In the genomic region with DNA sequence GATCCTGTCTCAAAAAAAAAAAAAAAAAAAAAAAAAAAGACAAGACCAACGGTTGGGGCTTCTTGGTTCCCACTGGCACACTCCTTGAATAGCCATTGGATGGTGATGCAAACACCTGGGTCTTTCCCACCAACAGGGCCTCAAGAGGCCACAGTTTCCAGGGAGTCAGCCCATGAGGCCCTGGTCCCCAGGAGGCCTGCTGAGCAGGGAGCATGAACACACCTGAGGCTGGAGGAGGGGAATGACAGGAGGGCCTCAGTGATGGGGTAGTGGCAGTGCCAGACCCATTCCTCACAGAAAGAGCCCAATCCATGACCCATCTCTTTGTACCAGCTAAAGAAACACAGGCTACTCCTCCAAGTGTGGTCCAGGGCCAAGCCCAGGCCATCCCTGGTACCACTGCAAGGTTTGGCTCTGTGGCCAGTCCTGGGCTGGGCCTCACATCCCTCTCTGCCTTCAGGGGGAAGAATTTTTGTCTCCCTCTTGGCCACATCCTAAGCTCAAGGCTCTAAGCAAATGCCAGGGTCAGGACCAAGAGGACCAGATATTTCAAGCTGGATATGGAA, we compare ENCODE assay signal across 24 cellular contexts. TPM values are rescaled to one million over a fixed set of nuclear protein-coding genes. Genes with fewer than 3 reads are reported as not detected.
DNase-seq lines count a peak whose midpoint lies in the region; ATAC-seq, FAIRE-seq and TF ChIP-seq lines count a peak whose summit lies in the region.
"Had no signal": no experiment of that assay in that cellular context is flagged by ENCODE, and none has a peak within 500 bp of the region (broad histone marks: within the 10 kb centered on the region; RNA-seq: fewer than 3 reads in every experiment).

No MANE protein-coding gene starts in this region.

- no peaks in the 10 kb centered on the region for H3K27me3 Mint-ChIP-seq in activated T-helper 1 cell treated with anti-CD3 and anti-CD28 coated beads, Interleukin-12 subunit alpha, Interleukin-12 subunit beta, Interleukin-2, Interleukin-4 antibody, amounts not matched to agents 30 ng/mL and 10 ng/mL and 1 ng/mL, durations not matched to agents 14 hours and 24 hours and 36 hours (ENCODE audit: insufficient read depth)
- H3K27me3 Mint-ChIP-seq: activated naive CD8-positive, alpha-beta T cell; activated T-helper 17 cell treated with anti-CD3 and anti-CD28 coated beads, Interleukin-2, amount 50 U/mL, for 72 hours had no signal

- no peak for FAIRE-seq in keratinocyte (lab: Jason Lieb, UNC)
- FAIRE-seq: urothelium cell line had no signal

- no peak overlapping the region for H3K9ac ChIP-seq in keratinocyte (ENCODE audit: control insufficient read depth, extremely low read depth, insufficient read depth, low read length)

- H4K20me1 ChIP-seq in keratinocyte (ENCODE audit: control insufficient read depth, extremely low read depth, insufficient read depth, low read length) (no peaks in the 10 kb centered on the region), osteoblast (ENCODE audit: insufficient read depth, low read length) (no peaks in the 10 kb centered on the region)

- no peak overlapping the region for H2AFZ ChIP-seq in keratinocyte (ENCODE audit: control insufficient read depth, low read length)
- no peak overlapping the region for H2AFZ ChIP-seq in osteoblast (ENCODE audit: low read length)

- H3K9me3 Mint-ChIP-seq in activated T-helper 1 cell treated with anti-CD3 and anti-CD28 coated beads, Interleukin-12 subunit alpha, Interleukin-12 subunit beta, Interleukin-2, Interleukin-4 antibody, amounts not matched to agents 30 ng/mL and 10 ng/mL and 1 ng/mL, durations not matched to agents 14 hours and 24 hours and 36 hours = no peaks in the 10 kb centered on the region
- H3K9me3 Mint-ChIP-seq in activated naive CD4-positive, alpha-beta T cell treated with anti-CD3 and anti-CD28 coated beads, Interleukin-2, amount 50 U/mL, for 72 hours = no peaks in the 10 kb centered on the region
- H3K9me3 Mint-ChIP-seq: activated T-helper 17 cell treated with anti-CD3 and anti-CD28 coated beads, Interleukin-2, amount 50 U/mL, for 72 hours; GM23338; nephron had no signal

- no peaks in the 10 kb centered on the region for H3K9me1 ChIP-seq in keratinocyte (ENCODE audit: control insufficient read depth, extremely low read depth, insufficient read depth, low read length)

- DNase-seq in left cardiac atrium = peak; percentile 6
- DNase-seq in right atrium auricular region (ENCODE audit: low spot score) = no peak
- no peak for DNase-seq in keratinocyte (ENCODE audit: low read depth, low spot score)
- DNase-seq in osteoblast (ENCODE audit: insufficient read length, low spot score, missing footprints) = peak; percentile 19
- DNase-seq in NCI-H2227 (lab: John Stamatoyannopoulos, UW; ENCODE audit: unreplicated experiment) = no peak
- DNase-seq in activated T-helper 1 cell treated with anti-CD3 and anti-CD28 coated beads, Interleukin-12 subunit alpha, Interleukin-12 subunit beta, Interleukin-2, Interleukin-4 antibody, amounts not matched to agents 30 ng/mL and 10 ng/mL and 1 ng/mL, durations not matched to agents 14 hours and 24 hours and 36 hours (ENCODE audit: low spot score) = no peak
- no peak for DNase-seq in activated naive CD4-positive, alpha-beta T cell treated with anti-CD3 and anti-CD28 coated beads, Interleukin-2, amount 50 U/mL, for 72 hours (ENCODE audit: low spot score in 2 of 2)
- no peak for DNase-seq in GF-D8 (lab: John Stamatoyannopoulos, UW)
- DNase-seq: C1 segment of cervical spinal cord; cerebellar nuclear complex; DND-41; heart right ventricle; KG1; left ventricle myocardium inferior; NCI-H1436 treated with DMSO at 0.1 percent for 48 hours; NCI-H2107; NK-92 treated with Interleukin-12 subunit alpha and Interleukin-12 subunit beta, amount 100 ng/mL, for 24 hours had no signal

- H3K9me3 ChIP-seq in right atrium auricular region = no peaks in the 10 kb centered on the region
- H3K9me3 ChIP-seq in keratinocyte (ENCODE audit: control insufficient read depth, low read depth, low read length) = no peaks in the 10 kb centered on the region
- no peaks in the 10 kb centered on the region for H3K9me3 ChIP-seq in osteoblast (ENCODE audit: low read depth, low read length)
- H3K9me3 ChIP-seq: Caco-2, heart right ventricle, left ventricle myocardium inferior, mucosa of descending colon had no signal

- no peak overlapping the region for H3K4me3 Mint-ChIP-seq in activated T-helper 1 cell treated with anti-CD3 and anti-CD28 coated beads, Interleukin-12 subunit alpha, Interleukin-12 subunit beta, Interleukin-2, Interleukin-4 antibody, amounts not matched to agents 30 ng/mL and 10 ng/mL and 1 ng/mL, durations not matched to agents 14 hours and 24 hours and 36 hours
- H3K4me3 Mint-ChIP-seq: activated naive CD8-positive, alpha-beta T cell; activated T-helper 17 cell treated with anti-CD3 and anti-CD28 coated beads, Interleukin-2, amount 50 U/mL, for 72 hours; GM23338; nephron had no signal

- no peak overlapping the region for H3K4me2 ChIP-seq in keratinocyte (ENCODE audit: control insufficient read depth, extremely low read depth, insufficient read depth, low read depth, low read length)
- no peak overlapping the region for H3K4me2 ChIP-seq in osteoblast (ENCODE audit: insufficient read depth, low read length)

- TF ChIP-seq CTCF in right atrium auricular region (IDR thresholded peaks at IDR 0.05) (no peak), keratinocyte (optimal IDR thresholded peaks at IDR 0.05 in 1 of 3, IDR thresholded peaks at IDR 0.05 in 1 of 3, conservative IDR thresholded peaks at IDR 0.05 in 1 of 3; ENCODE audit: extremely low read depth in 1 of 3, insufficient read depth in 2 of 3, low read length in 3 of 3) (no peak), osteoblast (IDR thresholded peaks at IDR 0.05; ENCODE audit: extremely low read depth, low read depth, low read length) (no peak)

- no peak overlapping the region for H3K27ac Mint-ChIP-seq in activated T-helper 1 cell treated with anti-CD3 and anti-CD28 coated beads, Interleukin-12 subunit alpha, Interleukin-12 subunit beta, Interleukin-2, Interleukin-4 antibody, amounts not matched to agents 30 ng/mL and 10 ng/mL and 1 ng/mL, durations not matched to agents 14 hours and 24 hours and 36 hours
- peak overlapping the region in 1 of 2 donors; percentile 29 for H3K27ac Mint-ChIP-seq in activated naive CD4-positive, alpha-beta T cell treated with anti-CD3 and anti-CD28 coated beads, Interleukin-2, amount 50 U/mL, for 72 hours
- H3K27ac Mint-ChIP-seq: activated T-helper 17 cell treated with anti-CD3 and anti-CD28 coated beads, Interleukin-2, amount 50 U/mL, for 72 hours; GM23338; nephron had no signal

- H3K27ac ChIP-seq in right atrium auricular region (no peak overlapping the region), keratinocyte (ENCODE audit: control insufficient read depth, insufficient read depth, low read length) (peak overlapping the region; percentile 31), osteoblast (ENCODE audit: low read depth, low read length) (no peak overlapping the region)

- intact Hi-C loops in left cardiac atrium (cut with DNase I) = no loop called here
- intact Hi-C loops in activated T-helper 1 cell treated with anti-CD3 and anti-CD28 coated beads, Interleukin-12 subunit alpha, Interleukin-12 subunit beta, Interleukin-2, Interleukin-4 antibody, amounts not matched to agents 30 ng/mL and 10 ng/mL and 1 ng/mL, durations not matched to agents 14 hours and 24 hours and 36 hours (cut with micrococcal nuclease) = no loop called here

- dilution Hi-C loops in keratinocyte (cut with MboI; ENCODE audit: extremely low pct_ligation_motif_present, low sequenced_read_pairs) = no loop called here

- H3K36me3 Mint-ChIP-seq in activated T-helper 1 cell treated with anti-CD3 and anti-CD28 coated beads, Interleukin-12 subunit alpha, Interleukin-12 subunit beta, Interleukin-2, Interleukin-4 antibody, amounts not matched to agents 30 ng/mL and 10 ng/mL and 1 ng/mL, durations not matched to agents 14 hours and 24 hours and 36 hours (ENCODE audit: low read depth) = peaks cover 6% of the 10 kb centered on the region
- H3K36me3 Mint-ChIP-seq in activated naive CD4-positive, alpha-beta T cell treated with anti-CD3 and anti-CD28 coated beads, Interleukin-2, amount 50 U/mL, for 72 hours = no peaks in the 10 kb centered on the region
- H3K36me3 Mint-ChIP-seq: activated naive CD8-positive, alpha-beta T cell had no signal

- H3K4me3 ChIP-seq in right atrium auricular region (no peak overlapping the region), keratinocyte (ENCODE audit: control insufficient read depth in 2 of 3, extremely low read depth in 1 of 3, insufficient read depth in 2 of 3, low read depth in 1 of 3, low read length in 3 of 3) (no peak overlapping the region), osteoblast (ENCODE audit: insufficient read depth, low read length) (no peak overlapping the region)
- H3K4me3 ChIP-seq: GM23338, heart right ventricle, left ventricle myocardium inferior, mucosa of descending colon had no signal

- H3K79me2 ChIP-seq in keratinocyte (ENCODE audit: control insufficient read depth, insufficient read depth, low read length) = no peaks in the 10 kb centered on the region
- no peaks in the 10 kb centered on the region for H3K79me2 ChIP-seq in osteoblast (ENCODE audit: insufficient read depth, low read length)

- H3K4me1 Mint-ChIP-seq in activated T-helper 1 cell treated with anti-CD3 and anti-CD28 coated beads, Interleukin-12 subunit alpha, Interleukin-12 subunit beta, Interleukin-2, Interleukin-4 antibody, amounts not matched to agents 30 ng/mL and 10 ng/mL and 1 ng/mL, durations not matched to agents 14 hours and 24 hours and 36 hours (ENCODE audit: low read depth) = peaks cover 8% of the 10 kb centered on the region

- H3K36me3 ChIP-seq in right atrium auricular region (peaks cover 11% of the 10 kb centered on the region), keratinocyte (ENCODE audit: control insufficient read depth in 2 of 2, extremely low read depth in 1 of 2, insufficient read depth in 2 of 2, low read length in 2 of 2) (peaks cover 0 to 1% of the 10 kb centered on the region in 2 experiments), osteoblast (ENCODE audit: insufficient read depth, low read length) (peaks cover 5% of the 10 kb centered on the region)

- H3K27me3 ChIP-seq in right atrium auricular region (no peaks in the 10 kb centered on the region), keratinocyte (ENCODE audit: control insufficient read depth, extremely low read depth, insufficient read depth, low read length) (no peaks in the 10 kb centered on the region), osteoblast (ENCODE audit: insufficient read depth, low read length) (no peaks in the 10 kb centered on the region)
- H3K27me3 ChIP-seq: heart right ventricle had no signal

- ATAC-seq in left cardiac atrium = no peak
- no peak for ATAC-seq in activated naive CD4-positive, alpha-beta T cell treated with anti-CD3 and anti-CD28 coated beads, Interleukin-2, amount 50 U/mL, for 72 hours
- ATAC-seq: activated T-helper 17 cell treated with anti-CD3 and anti-CD28 coated beads, Interleukin-2, amount 50 U/mL, for 72 hours; GM23338; mucosa of descending colon had no signal

- peaks cover 0 to 13% of the 10 kb centered on the region in 2 donors for H3K4me1 ChIP-seq in right atrium auricular region
- H3K4me1 ChIP-seq in keratinocyte (ENCODE audit: control insufficient read depth, extremely low read depth, insufficient read depth, low read length) = peaks cover 51% of the 10 kb centered on the region
- H3K4me1 ChIP-seq in osteoblast (ENCODE audit: insufficient read depth, low read length) = peaks cover 4% of the 10 kb centered on the region
- H3K4me1 ChIP-seq: Caco-2 had no signal

RNA-seq across cellular contexts. Expression of gene ARL2BP, which starts 13.9 kb away (rescaled TPM):
- total RNA-seq in left cardiac atrium = 10 to 100 TPM; 52.3 to 60.3 TPM
- total RNA-seq in right atrium auricular region = 10 to 100 TPM; 56.4 to 80.4 TPM
- polyA plus RNA-seq in keratinocyte = 55.2 to 107 TPM (median 98.0 TPM) in 3 replicates
- polyA plus RNA-seq in keratinocyte (2011; ENCODE audit: low read depth) = 37.9 TPM
- polyA plus RNA-seq in keratinocyte (2011; cell fraction: cytosol; rRNA removed) = 80.7 and 116 TPM in 2 replicates
- polyA plus RNA-seq in keratinocyte (2011; cell fraction: nucleus; rRNA removed) = 34.7 and 35.5 TPM in 2 replicates
- polyA plus RNA-seq in keratinocyte (2012; ENCODE audit: low replicate concordance) = 41.8 and 65.4 TPM in 2 replicates
- 42.4 to 71.7 TPM (median 60.0 TPM) in 3 replicates for polyA minus RNA-seq in keratinocyte
- 66.4 TPM for polyA minus RNA-seq in keratinocyte (2011; cell fraction: cytosol; rRNA and poly(A)+ RNA removed)
- 14.6 and 25.1 TPM in 2 replicates for polyA minus RNA-seq in keratinocyte (2011; cell fraction: nucleus; rRNA and poly(A)+ RNA removed)
- 85.8 and 88.4 TPM in 2 replicates for total RNA-seq in osteoblast
- total RNA-seq in activated T-helper 1 cell treated with anti-CD3 and anti-CD28 coated beads, Interleukin-12 subunit alpha, Interleukin-12 subunit beta, Interleukin-2, Interleukin-4 antibody, amounts not matched to agents 30 ng/mL and 10 ng/mL and 1 ng/mL, durations not matched to agents 14 hours and 24 hours and 36 hours = 29.1 and 29.7 TPM in 2 replicates
- 10 to 100 TPM; 14.7 to 20.7 TPM for total RNA-seq in activated naive CD4-positive, alpha-beta T cell treated with anti-CD3 and anti-CD28 coated beads, Interleukin-2, amount 50 U/mL, for 72 hours

RNA-seq across cellular contexts. Expression of gene PLLP, which starts 25.5 kb away (rescaled TPM):
- total RNA-seq in left cardiac atrium = 1 to 10 TPM; 5.0 to 8.2 TPM
- 10 to 100 TPM; 14.4 to 22.4 TPM for total RNA-seq in right atrium auricular region
- polyA plus RNA-seq in keratinocyte = 8.7 to 15.4 TPM (median 13.1 TPM) in 3 replicates
- polyA plus RNA-seq in keratinocyte (2011; ENCODE audit: low read depth) = 2.0 TPM
- 7.6 and 10.6 TPM in 2 replicates for polyA plus RNA-seq in keratinocyte (2011; cell fraction: cytosol; rRNA removed)
- 5.4 and 8.0 TPM in 2 replicates for polyA plus RNA-seq in keratinocyte (2011; cell fraction: nucleus; rRNA removed)
- polyA plus RNA-seq in keratinocyte (2012; ENCODE audit: low replicate concordance) = 5.8 and 10.7 TPM in 2 replicates
- polyA minus RNA-seq in keratinocyte = 8.3 to 14.0 TPM (median 14.0 TPM) in 3 replicates
- 9.0 TPM for polyA minus RNA-seq in keratinocyte (2011; cell fraction: cytosol; rRNA and poly(A)+ RNA removed)
- polyA minus RNA-seq in keratinocyte (2011; cell fraction: nucleus; rRNA and poly(A)+ RNA removed) = 2.8 and 7.2 TPM in 2 replicates
- under 0.01 TPM in 2 replicates for total RNA-seq in osteoblast
- total RNA-seq in activated T-helper 1 cell treated with anti-CD3 and anti-CD28 coated beads, Interleukin-12 subunit alpha, Interleukin-12 subunit beta, Interleukin-2, Interleukin-4 antibody, amounts not matched to agents 30 ng/mL and 10 ng/mL and 1 ng/mL, durations not matched to agents 14 hours and 24 hours and 36 hours = 0.26 TPM in 1 of 2 replicates, not detected in the other
- under 1 TPM; 0.35 to 0.43 TPM for total RNA-seq in activated naive CD4-positive, alpha-beta T cell treated with anti-CD3 and anti-CD28 coated beads, Interleukin-2, amount 50 U/mL, for 72 hours
- total RNA-seq: activated T-helper 17 cell treated with anti-CD3 and anti-CD28 coated beads, Interleukin-2, amount 50 U/mL, for 72 hours had no signal

Comparison
In these comparisons a context has a peak if more than half of its experiments do, and no peak if none do; other contexts are left out.
1. DNase-seq: peak in left cardiac atrium (single experiment) and osteoblast (single experiment); none in right atrium auricular region (single experiment), keratinocyte (single experiment), NCI-H2227 (single experiment), activated T-helper 1 cell treated with anti-CD3 and anti-CD28 coated beads, Interleukin-12 subunit alpha, Interleukin-12 subunit beta, Interleukin-2, Interleukin-4 antibody, amounts not matched to agents 30 ng/mL and 10 ng/mL and 1 ng/mL, durations not matched to agents 14 hours and 24 hours and 36 hours (single experiment), activated naive CD4-positive, alpha-beta T cell treated with anti-CD3 and anti-CD28 coated beads, Interleukin-2, amount 50 U/mL, for 72 hours (0 of 2) and GF-D8 (single experiment).